7 cellular contexts compared by ENCODE assay signal in genomic region chr21:7129884-7130710, GRCh38.
DNase-seq lines count a peak whose midpoint lies in the region; ATAC-seq, FAIRE-seq and TF ChIP-seq lines count a peak whose summit lies in the region.
"Not testable (repeated sequence)": the region's sequence is repeated elsewhere in the genome, so short reads cannot be mapped to it uniquely, and the experiment has no call there.

No MANE protein-coding gene starts in this region.

- POLR2A ChIA-PET in IMR-90 (lab: Charles Lee; ENCODE audit: unreplicated experiment); Panc1 (lab: Charles Lee); GM12878 (lab: Charles Lee); HepG2 (lab: Yijun Ruan, JAX): not testable (repeated sequence)

- not testable (repeated sequence) for H3K9me3 ChIP-seq in DND-41 (ENCODE audit: insufficient read depth, low read length, severe bottlenecking); IMR-90 (ENCODE audit: control insufficient read depth, insufficient read depth, low read length); Panc1 (ENCODE audit: control insufficient read depth, insufficient read depth, low read depth, low read length); GM12878 (replicated peaks; ENCODE audit: control insufficient read depth, insufficient read depth, low read length); HepG2 (ENCODE audit: low read length); pancreas

- CTCF ChIA-PET in IMR-90 (lab: Yijun Ruan, JAX); Panc1 (lab: Charles Lee); GM12878 (lab: Yijun Ruan, JAX); HepG2 (lab: Yijun Ruan, JAX; ENCODE audit: low intra/inter-chr PET ratio, low total read pairs): not testable (repeated sequence)

- H4K8ac ChIP-seq in IMR-90 (ENCODE audit: low read depth in 2 of 2, low read length in 2 of 2): not testable (repeated sequence)

- not testable (repeated sequence) for H3K14ac ChIP-seq in IMR-90 (replicated peaks; ENCODE audit: low read depth, low read length)

- not testable (repeated sequence) for H2BK15ac ChIP-seq in IMR-90 (ENCODE audit: low read depth, low read length)

- H3K79me1 ChIP-seq in IMR-90 (ENCODE audit: low read depth in 1 of 2, low read length in 2 of 2): not testable (repeated sequence)

- not testable (repeated sequence) for H3K4me1 ChIP-seq in DND-41 (ENCODE audit: insufficient read depth, low read length); IMR-90 (ENCODE audit: control insufficient read depth, insufficient read depth, low read length); Panc1 (ENCODE audit: control insufficient read depth, insufficient read depth, low read length); GM12878 (ENCODE audit: control insufficient read depth, insufficient read depth, low read length); HepG2 (ENCODE audit: insufficient read depth, low read length); pancreas

- FAIRE-seq in GM12878 (lab: Jason Lieb, UNC); HepG2 (lab: Jason Lieb, UNC); pancreas (lab: Jason Lieb, UNC): not testable (repeated sequence)

- not testable (repeated sequence) for TF ChIP-seq EP300 in GM12878 (IDR thresholded peaks at IDR 0.05; ENCODE audit: borderline replicate concordance in 1 of 2, control insufficient read depth in 1 of 2, low read depth in 2 of 2, low read length in 2 of 2); HepG2 (IDR thresholded peaks at IDR 0.05; ENCODE audit: low read depth in 2 of 2, low read length in 2 of 2); HepG2 (CRISPR knock-in tag; IDR thresholded peaks at IDR 0.05; ENCODE audit: borderline replicate concordance)

- no CpG with 5 or more reads among the region's 25 CpGs for WGBS in IMR-90 (ENCODE audit: extremely low coverage in 2 of 2, insufficient read length in 1 of 2), 2 experiments
- no CpG with 5 or more reads among the region's 25 CpGs for WGBS in GM12878 (ENCODE audit: insufficient coverage, insufficient replicate concordance, low lambda C conversion rate, missing lambda C conversion rate)
- no CpG with 5 or more reads among the region's 25 CpGs for WGBS in HepG2 (ENCODE audit: low lambda C conversion rate)
- no CpG with 5 or more reads among the region's 25 CpGs for WGBS in pancreas, 2 donors

- not testable (repeated sequence) for H2BK120ac ChIP-seq in IMR-90 (ENCODE audit: low read depth, low read length)

- not testable (repeated sequence) for H3K56ac ChIP-seq in IMR-90 (ENCODE audit: extremely low read depth, insufficient read depth, low read length)

- H3K4me2 ChIP-seq in DND-41 (ENCODE audit: insufficient read depth, low read length); IMR-90 (ENCODE audit: low read depth, low read length); GM12878 (ENCODE audit: control insufficient read depth, insufficient read depth); HepG2 (ENCODE audit: low read depth, low read length): not testable (repeated sequence)

- not testable (repeated sequence) for H3K4ac ChIP-seq in IMR-90 (ENCODE audit: low read depth, low read length)

- H2BK5ac ChIP-seq in IMR-90 (ENCODE audit: low read depth, low read length, poor library complexity, severe bottlenecking): not testable (repeated sequence)

- H3K18ac ChIP-seq in IMR-90 (ENCODE audit: low read depth, low read length): not testable (repeated sequence)

- H3K27me3 ChIP-seq in DND-41 (ENCODE audit: insufficient read depth, low read length, poor library complexity); IMR-90 (ENCODE audit: control insufficient read depth, insufficient read depth, low read length); Panc1 (ENCODE audit: control insufficient read depth, insufficient read depth, low read length); GM12878 (replicated peaks in 1 of 2; ENCODE audit: control insufficient read depth in 2 of 2, insufficient read depth in 2 of 2, low read length in 1 of 2); HepG2 (ENCODE audit: control insufficient read depth in 1 of 2, insufficient read depth in 2 of 2, low read length in 2 of 2); pancreas: not testable (repeated sequence)

- H2AK9ac ChIP-seq in IMR-90 (replicated peaks; ENCODE audit: low read depth, low read length, poor library complexity): not testable (repeated sequence)

- H4K5ac ChIP-seq in IMR-90 (ENCODE audit: low read depth, low read length): not testable (repeated sequence)

- intact Hi-C loops in IMR-90 (cut with micrococcal nuclease); Panc1 (cut with micrococcal nuclease; ENCODE audit: unreplicated experiment); GM12878 (cut with micrococcal nuclease; ENCODE audit: unreplicated experiment); left colon (cut with DNase I, micrococcal nuclease); HepG2 (cut with micrococcal nuclease; ENCODE audit: unreplicated experiment); pancreas (cut with DNase I): not testable (repeated sequence)

- not testable (repeated sequence) for TF ChIP-seq CTCF in DND-41 (IDR thresholded peaks at IDR 0.05; ENCODE audit: borderline replicate concordance, extremely low read depth, low read length, poor library complexity, severe bottlenecking); IMR-90 (conservative IDR thresholded peaks at IDR 0.05; ENCODE audit: low read depth, low read length); Panc1 (IDR thresholded peaks at IDR 0.05); GM12878 (IDR thresholded peaks at IDR 0.05 in 2 of 3, conservative IDR thresholded peaks at IDR 0.05 in 1 of 3; ENCODE audit: control insufficient read depth in 2 of 3, extremely low read depth in 1 of 3, insufficient read depth in 1 of 3, low read depth in 3 of 3, low read length in 3 of 3); HepG2 (CRISPR knock-in tag; IDR thresholded peaks at IDR 0.05); pancreas (IDR thresholded peaks at IDR 0.05)

- H3K9ac ChIP-seq in DND-41 (ENCODE audit: low read depth, low read length); IMR-90 (ENCODE audit: low read depth, low read length); GM12878 (ENCODE audit: control insufficient read depth, insufficient read depth, low read length); HepG2 (ENCODE audit: insufficient read depth, low read depth, low read length): not testable (repeated sequence)

- dilution Hi-C loops in IMR-90 (cut with HindIII; ENCODE audit: low sequenced_read_pairs, unreplicated experiment): not testable (repeated sequence)

- not testable (repeated sequence) for BruUV-seq in IMR-90 (replicated peaks; lab: Mats Ljungman, UMichigan); Panc1 (replicated peaks; lab: Mats Ljungman, UMichigan); GM12878 (replicated peaks; lab: Mats Ljungman, UMichigan); HepG2 (replicated peaks; lab: Mats Ljungman, UMichigan)

- H3K27ac ChIP-seq in DND-41 (ENCODE audit: low read length); IMR-90 (ENCODE audit: insufficient read depth, low read length); Panc1 (ENCODE audit: low read length); GM12878 (ENCODE audit: control insufficient read depth, insufficient read depth); HepG2 (ENCODE audit: extremely low read length, insufficient read depth, low read length); pancreas: not testable (repeated sequence)

- SMC1A ChIA-PET in GM12878 (lab: Charles Lee; ENCODE audit: uncharacterized antibody, unreplicated experiment): not testable (repeated sequence)

- H3K23ac ChIP-seq in IMR-90 (ENCODE audit: low read depth, low read length): not testable (repeated sequence)

- TF ChIP-seq POLR2A in IMR-90 (IDR thresholded peaks at IDR 0.05; ENCODE audit: low read depth, low read length); GM12878 (IDR thresholded peaks at IDR 0.05; ENCODE audit: low read depth, low read length); HepG2 (IDR thresholded peaks at IDR 0.05; ENCODE audit: insufficient read depth in 1 of 2, low read depth in 2 of 2, low read length in 2 of 2): not testable (repeated sequence)

- RAD21 ChIA-PET in GM12878 (lab: Charles Lee; ENCODE audit: unreplicated experiment): not testable (repeated sequence)

- not testable (repeated sequence) for H4K20me1 ChIP-seq in DND-41 (ENCODE audit: insufficient read depth, low read length); IMR-90 (ENCODE audit: insufficient read depth, low read length); GM12878 (ENCODE audit: control insufficient read depth, insufficient read depth); HepG2 (ENCODE audit: insufficient read depth, low read length)

- H3K4me3 ChIP-seq in DND-41 (ENCODE audit: low read depth in 1 of 2, low read length in 2 of 2); IMR-90 (ENCODE audit: insufficient read depth, low read depth, low read length); Panc1 (ENCODE audit: low read depth in 2 of 2, low read length in 2 of 2); GM12878; HepG2 (replicated peaks in 1 of 3; ENCODE audit: insufficient read depth in 1 of 3, low read depth in 2 of 3, low read length in 3 of 3); pancreas: not testable (repeated sequence)

- not testable (repeated sequence) for DNase-seq in DND-41; IMR-90; Panc1 (ENCODE audit: low read depth, low spot score); GM12878 (ENCODE audit: low read depth, low spot score); left colon; HepG2 (ENCODE audit: low spot score); pancreas

- not testable (repeated sequence) for H2BK20ac ChIP-seq in IMR-90 (ENCODE audit: low read depth, low read length)

- ATAC-seq in DND-41 (ENCODE audit: insufficient read depth, low read depth) (peak; percentile 84), IMR-90 (ENCODE audit: low read depth) (0 out of 2 replicates have a peak, but pooled peaks have one; percentile 14), Panc1 (peak; percentile 84), GM12878 (peak; percentile 69), left colon (peak; percentile 57), HepG2 (peak; percentile 76), pancreas (peak in 3 of 4 donors; percentile 22 to 43 (median 23))

- not testable (repeated sequence) for H2AK5ac ChIP-seq in IMR-90 (ENCODE audit: low read depth, low read length)

- H4K91ac ChIP-seq in IMR-90 (ENCODE audit: insufficient read depth, low read depth, low read length): not testable (repeated sequence)

- not testable (repeated sequence) for H3K9me1 ChIP-seq in IMR-90 (ENCODE audit: insufficient read depth, low read length)

- H3K79me2 ChIP-seq in DND-41 (ENCODE audit: insufficient read depth, low read length); GM12878 (ENCODE audit: control insufficient read depth, insufficient read depth, low read length); HepG2 (ENCODE audit: insufficient read depth, low read length): not testable (repeated sequence)

- not testable (repeated sequence) for TF ChIP-seq RAD21 in IMR-90 (IDR thresholded peaks at IDR 0.05; ENCODE audit: low read length); GM12878 (IDR thresholded peaks at IDR 0.05; ENCODE audit: insufficient read depth, low read depth, low read length); HepG2 (CRISPR knock-in tag; IDR thresholded peaks at IDR 0.05)

- H3K36me3 ChIP-seq in DND-41 (ENCODE audit: insufficient read depth, low read length); IMR-90 (ENCODE audit: control insufficient read depth, insufficient read depth, low read length); Panc1 (ENCODE audit: control insufficient read depth, insufficient read depth, low read length); GM12878 (ENCODE audit: control insufficient read depth in 2 of 2, insufficient read depth in 2 of 2, low read length in 1 of 2); HepG2 (replicated peaks in 1 of 2; ENCODE audit: control insufficient read depth in 1 of 2, insufficient read depth in 2 of 2, low read length in 2 of 2); pancreas: not testable (repeated sequence)

- in situ Hi-C loops in IMR-90 (cut with MboI; ENCODE audit: low sequenced_read_pairs); Panc1 (cut with HindIII; ENCODE audit: low pct_unique_long_range_greater_than_20kb, low sequenced_read_pairs); GM12878 (cut with MboI); HepG2 (cut with HindIII; ENCODE audit: extremely low pct_ligation_motif_present, low pct_unique_long_range_greater_than_20kb): not testable (repeated sequence)

- not testable (repeated sequence) for H2AFZ ChIP-seq in DND-41 (ENCODE audit: low read depth, low read length); IMR-90 (replicated peaks; ENCODE audit: low read length, poor library complexity); GM12878 (ENCODE audit: control insufficient read depth, low read depth, low read length); HepG2 (ENCODE audit: low read length)

Comparison
In these comparisons a context has a peak if more than half of its experiments do, and no peak if none do; other contexts are left out.
1. ATAC-seq: peak in every context shown above with its lines; median percentile 84 in DND-41; 84 in Panc1; 76 in HepG2; 69 in GM12878; 57 in left colon; 23 in pancreas; 14 in IMR-90.